2 cellular contexts compared by ENCODE assay signal in the genomic region with DNA sequence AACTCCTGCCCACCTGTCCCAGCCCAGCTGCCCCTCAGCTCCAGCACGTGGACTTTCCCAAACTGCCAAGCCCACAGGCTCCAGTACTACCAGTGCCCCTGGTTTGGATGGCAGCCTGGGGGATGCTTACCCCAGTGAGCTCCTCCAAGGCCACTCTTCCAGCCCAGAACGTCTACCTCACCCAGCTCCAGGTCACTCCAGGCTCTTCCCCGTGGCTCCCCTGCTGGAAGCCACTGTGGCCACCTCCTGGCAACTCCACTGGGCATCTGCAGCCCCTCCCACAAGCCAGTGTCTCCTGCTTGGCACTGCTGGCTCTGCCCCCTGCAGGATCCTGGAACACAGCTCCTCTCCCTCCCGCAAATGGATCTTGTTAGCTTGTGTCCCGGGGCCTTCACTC.
TF ChIP-seq lines count a peak whose summit lies in the region.

No MANE protein-coding gene starts in this region.

TF ChIP-seq in HCT116, 20 proteins besides CTCF, POLR2A, EP300 and RAD21:
- TF ChIP-seq SP1 (IDR thresholded peaks at IDR 0.05; ENCODE audit: low read depth) = no peak
- TF ChIP-seq EZH2phosphoT487 (IDR thresholded peaks at IDR 0.05; ENCODE audit: borderline replicate concordance) = no peak
- no peak for TF ChIP-seq YY1 (IDR thresholded peaks at IDR 0.05; ENCODE audit: extremely low read depth, insufficient replicate concordance, low read depth, low read length)
- no peak for TF ChIP-seq CEBPB (IDR thresholded peaks at IDR 0.05; ENCODE audit: low read depth)
- no peak for TF ChIP-seq ZFX (IDR thresholded peaks at IDR 0.05)
- TF ChIP-seq EGR1 (IDR thresholded peaks at IDR 0.05; ENCODE audit: low read depth) = no peak
- TF ChIP-seq POLR2AphosphoS5 (IDR thresholded peaks at IDR 0.05; ENCODE audit: low read depth, low read length) = no peak
- TF ChIP-seq TCF7L2 (IDR thresholded peaks at IDR 0.05; ENCODE audit: borderline replicate concordance, extremely low read depth, insufficient read depth, insufficient read length) = no peak
- no peak for TF ChIP-seq EZH2 (IDR thresholded peaks at IDR 0.05)
- no peak for TF ChIP-seq SIN3A (IDR thresholded peaks at IDR 0.05; ENCODE audit: low read depth)
- TF ChIP-seq, protein P1, sequence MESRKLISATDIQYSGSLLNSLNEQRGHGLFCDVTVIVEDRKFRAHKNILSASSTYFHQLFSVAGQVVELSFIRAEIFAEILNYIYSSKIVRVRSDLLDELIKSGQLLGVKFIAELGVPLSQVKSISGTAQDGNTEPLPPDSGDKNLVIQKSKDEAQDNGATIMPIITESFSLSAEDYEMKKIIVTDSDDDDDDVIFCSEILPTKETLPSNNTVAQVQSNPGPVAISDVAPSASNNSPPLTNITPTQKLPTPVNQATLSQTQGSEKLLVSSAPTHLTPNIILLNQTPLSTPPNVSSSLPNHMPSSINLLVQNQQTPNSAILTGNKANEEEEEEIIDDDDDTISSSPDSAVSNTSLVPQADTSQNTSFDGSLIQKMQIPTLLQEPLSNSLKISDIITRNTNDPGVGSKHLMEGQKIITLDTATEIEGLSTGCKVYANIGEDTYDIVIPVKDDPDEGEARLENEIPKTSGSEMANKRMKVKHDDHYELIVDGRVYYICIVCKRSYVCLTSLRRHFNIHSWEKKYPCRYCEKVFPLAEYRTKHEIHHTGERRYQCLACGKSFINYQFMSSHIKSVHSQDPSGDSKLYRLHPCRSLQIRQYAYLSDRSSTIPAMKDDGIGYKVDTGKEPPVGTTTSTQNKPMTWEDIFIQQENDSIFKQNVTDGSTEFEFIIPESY (IDR thresholded peaks at IDR 0.05; ENCODE audit: extremely low read depth, insufficient replicate concordance, low read length) = no peak
- TF ChIP-seq ZNF274 (IDR thresholded peaks at IDR 0.05; ENCODE audit: low read depth, low read length) = no peak
- no peak for TF ChIP-seq CBX3 (IDR thresholded peaks at IDR 0.05; ENCODE audit: low read depth)

TF ChIP-seq in WTC11, 78 proteins besides CTCF, POLR2A, EP300 and RAD21:
- TF ChIP-seq, protein P2, sequence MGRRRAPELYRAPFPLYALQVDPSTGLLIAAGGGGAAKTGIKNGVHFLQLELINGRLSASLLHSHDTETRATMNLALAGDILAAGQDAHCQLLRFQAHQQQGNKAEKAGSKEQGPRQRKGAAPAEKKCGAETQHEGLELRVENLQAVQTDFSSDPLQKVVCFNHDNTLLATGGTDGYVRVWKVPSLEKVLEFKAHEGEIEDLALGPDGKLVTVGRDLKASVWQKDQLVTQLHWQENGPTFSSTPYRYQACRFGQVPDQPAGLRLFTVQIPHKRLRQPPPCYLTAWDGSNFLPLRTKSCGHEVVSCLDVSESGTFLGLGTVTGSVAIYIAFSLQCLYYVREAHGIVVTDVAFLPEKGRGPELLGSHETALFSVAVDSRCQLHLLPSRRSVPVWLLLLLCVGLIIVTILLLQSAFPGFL (CRISPR knock-in tag; IDR thresholded peaks at IDR 0.05; ENCODE audit: borderline replicate concordance) = no peak
- TF ChIP-seq NR1H2 (CRISPR knock-in tag; IDR thresholded peaks at IDR 0.05) (no peak), TP53 (CRISPR knock-in tag; IDR thresholded peaks at IDR 0.05) (no peak)
- TF ChIP-seq, protein P3, sequence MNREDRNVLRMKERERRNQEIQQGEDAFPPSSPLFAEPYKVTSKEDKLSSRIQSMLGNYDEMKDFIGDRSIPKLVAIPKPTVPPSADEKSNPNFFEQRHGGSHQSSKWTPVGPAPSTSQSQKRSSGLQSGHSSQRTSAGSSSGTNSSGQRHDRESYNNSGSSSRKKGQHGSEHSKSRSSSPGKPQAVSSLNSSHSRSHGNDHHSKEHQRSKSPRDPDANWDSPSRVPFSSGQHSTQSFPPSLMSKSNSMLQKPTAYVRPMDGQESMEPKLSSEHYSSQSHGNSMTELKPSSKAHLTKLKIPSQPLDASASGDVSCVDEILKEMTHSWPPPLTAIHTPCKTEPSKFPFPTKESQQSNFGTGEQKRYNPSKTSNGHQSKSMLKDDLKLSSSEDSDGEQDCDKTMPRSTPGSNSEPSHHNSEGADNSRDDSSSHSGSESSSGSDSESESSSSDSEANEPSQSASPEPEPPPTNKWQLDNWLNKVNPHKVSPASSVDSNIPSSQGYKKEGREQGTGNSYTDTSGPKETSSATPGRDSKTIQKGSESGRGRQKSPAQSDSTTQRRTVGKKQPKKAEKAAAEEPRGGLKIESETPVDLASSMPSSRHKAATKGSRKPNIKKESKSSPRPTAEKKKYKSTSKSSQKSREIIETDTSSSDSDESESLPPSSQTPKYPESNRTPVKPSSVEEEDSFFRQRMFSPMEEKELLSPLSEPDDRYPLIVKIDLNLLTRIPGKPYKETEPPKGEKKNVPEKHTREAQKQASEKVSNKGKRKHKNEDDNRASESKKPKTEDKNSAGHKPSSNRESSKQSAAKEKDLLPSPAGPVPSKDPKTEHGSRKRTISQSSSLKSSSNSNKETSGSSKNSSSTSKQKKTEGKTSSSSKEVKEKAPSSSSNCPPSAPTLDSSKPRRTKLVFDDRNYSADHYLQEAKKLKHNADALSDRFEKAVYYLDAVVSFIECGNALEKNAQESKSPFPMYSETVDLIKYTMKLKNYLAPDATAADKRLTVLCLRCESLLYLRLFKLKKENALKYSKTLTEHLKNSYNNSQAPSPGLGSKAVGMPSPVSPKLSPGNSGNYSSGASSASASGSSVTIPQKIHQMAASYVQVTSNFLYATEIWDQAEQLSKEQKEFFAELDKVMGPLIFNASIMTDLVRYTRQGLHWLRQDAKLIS (CRISPR knock-in tag; IDR thresholded peaks at IDR 0.05; ENCODE audit: borderline replicate concordance) = no peak
- TF ChIP-seq, protein P4, sequence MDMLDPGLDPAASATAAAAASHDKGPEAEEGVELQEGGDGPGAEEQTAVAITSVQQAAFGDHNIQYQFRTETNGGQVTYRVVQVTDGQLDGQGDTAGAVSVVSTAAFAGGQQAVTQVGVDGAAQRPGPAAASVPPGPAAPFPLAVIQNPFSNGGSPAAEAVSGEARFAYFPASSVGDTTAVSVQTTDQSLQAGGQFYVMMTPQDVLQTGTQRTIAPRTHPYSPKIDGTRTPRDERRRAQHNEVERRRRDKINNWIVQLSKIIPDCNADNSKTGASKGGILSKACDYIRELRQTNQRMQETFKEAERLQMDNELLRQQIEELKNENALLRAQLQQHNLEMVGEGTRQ (CRISPR knock-in tag; IDR thresholded peaks at IDR 0.05) = no peak
